1 cellular context compared by ENCODE assay signal in the genomic region with DNA sequence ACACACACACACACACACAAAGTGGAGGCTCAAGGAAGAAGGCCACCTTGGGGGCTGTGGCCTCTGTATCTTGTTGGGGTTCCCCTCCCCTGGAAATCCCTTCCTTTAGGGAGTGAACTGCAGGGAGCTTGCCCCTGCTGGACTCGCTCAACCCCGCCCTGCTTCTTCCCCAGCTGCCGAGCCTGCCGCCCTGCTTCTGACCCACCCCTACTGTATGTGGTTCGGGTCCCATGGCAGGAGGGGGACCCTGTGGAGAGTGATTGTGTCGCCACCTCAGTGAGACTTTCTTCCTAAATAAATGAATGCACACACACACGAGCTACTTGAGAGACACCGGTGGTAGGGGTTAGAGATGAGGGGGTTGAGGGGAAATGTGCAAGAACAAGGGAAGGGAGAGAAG.
TF ChIP-seq lines count a peak whose summit lies in the region.

No MANE protein-coding gene starts in this region.

TF ChIP-seq in H1, 55 proteins besides CTCF, POLR2A, EP300 and RAD21:
- TF ChIP-seq ATF2 (IDR thresholded peaks at IDR 0.05; ENCODE audit: low read length), result no peak
